Comparison of ENCODE assay signal across 29 cellular contexts in the genomic region with DNA sequence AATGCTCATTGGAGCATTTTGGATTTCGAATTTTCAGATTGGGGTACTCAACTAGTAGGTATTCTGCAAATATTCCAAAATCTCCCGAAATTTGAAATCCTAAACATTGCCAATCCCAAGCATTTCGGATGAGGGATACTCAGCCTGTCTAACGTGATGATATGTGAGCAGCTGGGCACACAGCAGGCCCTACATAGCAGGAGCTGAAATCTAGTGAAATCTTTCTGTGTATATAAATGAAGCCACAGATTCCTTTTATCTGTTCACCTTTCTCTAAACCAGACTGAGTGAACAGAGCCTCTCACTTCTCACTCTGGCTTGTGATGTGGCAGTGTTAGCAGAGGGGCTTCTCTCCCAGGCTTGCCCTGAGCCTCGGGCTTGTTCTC. TPM values are rescaled to one million over a fixed set of nuclear protein-coding genes. Genes with fewer than 3 reads are reported as not detected.
DNase-seq lines count a peak whose midpoint lies in the region; ATAC-seq and TF ChIP-seq lines count a peak whose summit lies in the region.
"Had no signal": no experiment of that assay in that cellular context is flagged by ENCODE, and none has a peak within 500 bp of the region (broad histone marks: within the 10 kb centered on the region; RNA-seq: fewer than 3 reads in every experiment).

No MANE protein-coding gene starts in this region.

- no peak overlapping the region for H2AFZ ChIP-seq in KMS-11 (ENCODE audit: low read depth)

- H3K36me3 ChIP-seq in ES-I3 (ENCODE audit: insufficient read depth, low read length) (peaks cover 18% of the 10 kb centered on the region), KMS-11 (ENCODE audit: insufficient read depth) (no peaks in the 10 kb centered on the region), lower lobe of right lung (peaks cover 71% of the 10 kb centered on the region)

- intact Hi-C loops in lower lobe of right lung (cut with DNase I), result no loop called here

- H3K27ac ChIP-seq in KMS-11 (peak overlapping the region; percentile 36; the same call in 1 of the 2 replicates), lower lobe of right lung (peak overlapping the region; percentile 47)
- H3K27ac ChIP-seq: breast epithelium, heart right ventricle, neutrophil, Peyer's patch, prostate gland, stomach had no signal

- H3K27ac Mint-ChIP-seq in immature natural killer cell (no peak overlapping the region), mesothelial cell of epicardium (no peak overlapping the region)
- H3K27ac Mint-ChIP-seq: activated naive CD4-positive, alpha-beta T cell treated with anti-CD3 and anti-CD28 coated beads, Interleukin-2, amount 10 ng/mL, durations not matched to agents 7 days and 5 days had no signal

- H3K9me3 Mint-ChIP-seq in immature natural killer cell (no peaks in the 10 kb centered on the region), mesothelial cell of epicardium (no peaks in the 10 kb centered on the region)
- H3K9me3 Mint-ChIP-seq: activated CD8-positive, alpha-beta T cell treated with anti-CD3 and anti-CD28 coated beads for 36 hours; activated naive CD4-positive, alpha-beta T cell treated with anti-CD3 and anti-CD28 coated beads, Interleukin-2, amount 10 ng/mL, durations not matched to agents 7 days and 5 days; CD4-positive, CD25-positive, alpha-beta regulatory T cell; IgD-negative memory B cell had no signal

- no peak overlapping the region for H3K4me3 ChIP-seq in KMS-11 (IDR thresholded peaks at IDR 0.05; ENCODE audit: insufficient read depth, low read depth, low read length)
- H3K4me3 ChIP-seq in lower lobe of right lung, result no peak overlapping the region
- H3K4me3 ChIP-seq: breast epithelium, HAP-1, heart right ventricle, Peyer's patch, prostate gland, stomach had no signal

- DNase-seq in cerebellar cortex (ENCODE audit: low spot score) (peak; percentile 79), lower lobe of right lung (no peak), immature natural killer cell (no peak), mesothelial cell of epicardium (ENCODE audit: low spot score in 2 of 2, unreplicated experiment in 2 of 2) (no peak), NAMALWA (ENCODE audit: low spot score) (no peak), SW480 (ENCODE audit: low spot score) (no peak)
- DNase-seq: activated CD8-positive, alpha-beta memory T cell treated with anti-CD3 and anti-CD28 coated beads, Interleukin-2, amount 50 U/mL, for 48 hours; activated CD8-positive, alpha-beta T cell treated with anti-CD3 and anti-CD28 coated beads for 36 hours; activated naive CD4-positive, alpha-beta T cell treated with anti-CD3 and anti-CD28 coated beads, Interleukin-2, amount 10 ng/mL, durations not matched to agents 7 days and 5 days; Calu3; CD4-positive, CD25-positive, alpha-beta regulatory T cell; DMS79; heart right ventricle; NCI-H1092 treated with DMSO at 0.1 percent for 48 hours; NCI-H2171; NCI-H524 treated with DMSO at 0.1 percent for 48 hours; NK-92 treated with Interleukin-12 subunit alpha and Interleukin-12 subunit beta, amount 100 ng/mL, for 24 hours; Peyer's patch; SHP77; stimulated activated CD4-positive, alpha-beta T cell treated with anti-CD3 and anti-CD28 coated beads, Interleukin-2, amount 100 ng/mL, for 48 hours; stomach had no signal

- H3K4me1 Mint-ChIP-seq in immature natural killer cell, result peaks cover 13 to 34% of the 10 kb centered on the region in 2 donors
- no peaks in the 10 kb centered on the region for H3K4me1 Mint-ChIP-seq in mesothelial cell of epicardium

- H3K4me1 ChIP-seq in ES-I3 (ENCODE audit: insufficient read depth, low read length), result peaks cover 40% of the 10 kb centered on the region
- peaks cover 22% of the 10 kb centered on the region for H3K4me1 ChIP-seq in KMS-11 (ENCODE audit: low read depth, poor library complexity, severe bottlenecking)
- H3K4me1 ChIP-seq in lower lobe of right lung, result peaks cover 12% of the 10 kb centered on the region
- H3K4me1 ChIP-seq: breast epithelium, heart right ventricle, Peyer's patch, prostate gland, stomach had no signal

- peak overlapping the region; percentile 59; the same call in 1 of the 2 replicates for H3K4me2 ChIP-seq in KMS-11

- no peaks in the 10 kb centered on the region for H3K27me3 Mint-ChIP-seq in immature natural killer cell (ENCODE audit: low read depth in 3 of 3)
- H3K27me3 Mint-ChIP-seq in mesothelial cell of epicardium (ENCODE audit: low read depth), result no peaks in the 10 kb centered on the region
- H3K27me3 Mint-ChIP-seq: activated CD8-positive, alpha-beta T cell treated with anti-CD3 and anti-CD28 coated beads for 36 hours; activated naive CD4-positive, alpha-beta T cell treated with anti-CD3 and anti-CD28 coated beads, Interleukin-2, amount 10 ng/mL, durations not matched to agents 7 days and 5 days; CD4-positive, CD25-positive, alpha-beta regulatory T cell had no signal

- H3K27me3 ChIP-seq in KMS-11 (ENCODE audit: insufficient read depth, low read depth), result no peaks in the 10 kb centered on the region
- no peaks in the 10 kb centered on the region for H3K27me3 ChIP-seq in lower lobe of right lung (ENCODE audit: low read depth)
- H3K27me3 ChIP-seq: breast epithelium, heart right ventricle, neutrophil, Peyer's patch, stomach had no signal

- no peaks in the 10 kb centered on the region for H3K9me3 ChIP-seq in ES-I3 (ENCODE audit: control insufficient read depth, insufficient read depth, low read length)
- H3K9me3 ChIP-seq in lower lobe of right lung, result no peaks in the 10 kb centered on the region
- H3K9me3 ChIP-seq: breast epithelium, HAP-1, heart right ventricle, neutrophil, Peyer's patch, prostate gland, stomach had no signal

- H4K20me1 ChIP-seq in KMS-11 (ENCODE audit: insufficient read depth), result no peaks in the 10 kb centered on the region; the same call in 1 of the 2 replicates

- peaks cover 3 to 26% (median 15%) of the 10 kb centered on the region in 3 donors for H3K36me3 Mint-ChIP-seq in immature natural killer cell
- H3K36me3 Mint-ChIP-seq in mesothelial cell of epicardium, result peaks cover 16% of the 10 kb centered on the region

- no peak overlapping the region for H3K4me3 Mint-ChIP-seq in immature natural killer cell
- no peak overlapping the region for H3K4me3 Mint-ChIP-seq in mesothelial cell of epicardium
- H3K4me3 Mint-ChIP-seq: activated CD8-positive, alpha-beta T cell treated with anti-CD3 and anti-CD28 coated beads for 36 hours; activated naive CD4-positive, alpha-beta T cell treated with anti-CD3 and anti-CD28 coated beads, Interleukin-2, amount 10 ng/mL, durations not matched to agents 7 days and 5 days; CD4-positive, CD25-positive, alpha-beta regulatory T cell had no signal

- no peak for TF ChIP-seq CTCF in KMS-11 (conservative IDR thresholded peaks at IDR 0.05; ENCODE audit: low read depth, low read length)
- TF ChIP-seq CTCF in lower lobe of right lung (IDR thresholded peaks at IDR 0.05), result no peak
- TF ChIP-seq CTCF in mesothelial cell of epicardium (IDR thresholded peaks at IDR 0.05; ENCODE audit: unreplicated experiment), result no peak

- H3K9ac ChIP-seq in ES-I3 (ENCODE audit: low read depth, low read length), result peak overlapping the region; percentile 41
- H3K9ac ChIP-seq in KMS-11, result no peak overlapping the region

- peak in 1 of 2 donors; percentile 18 for ATAC-seq in lower lobe of right lung
- ATAC-seq: activated CD8-positive, alpha-beta T cell treated with anti-CD3 and anti-CD28 coated beads for 36 hours; heart right ventricle; sciatic nerve had no signal

- H3K79me2 ChIP-seq in KMS-11 (ENCODE audit: insufficient read depth, low read depth), result no peaks in the 10 kb centered on the region; the same call in 1 of the 2 replicates

RNA-seq across cellular contexts. Expression of a gene that starts 17.8 kb away (rescaled TPM):
- total RNA-seq in lower lobe of right lung, result 67.8 TPM
- 10 to 100 TPM; 17.2 to 24.9 (median 21.1) TPM for polyA plus RNA-seq in immature natural killer cell
- total RNA-seq in mesothelial cell of epicardium, result 85.9 to 87.5 TPM (median 86.1 TPM) in 3 replicates

RNA-seq across cellular contexts. Expression of a gene that starts 23.7 kb away (rescaled TPM):
- total RNA-seq in lower lobe of right lung (40.6 TPM), mesothelial cell of epicardium (65.8 to 71.5 TPM (median 69.6 TPM) in 3 replicates)
- polyA plus RNA-seq in immature natural killer cell, result 10 to 100 TPM; 10.1 to 20.1 (median 11.6) TPM
